Comparison of ENCODE assay signal across 23 cellular contexts in the genomic region with DNA sequence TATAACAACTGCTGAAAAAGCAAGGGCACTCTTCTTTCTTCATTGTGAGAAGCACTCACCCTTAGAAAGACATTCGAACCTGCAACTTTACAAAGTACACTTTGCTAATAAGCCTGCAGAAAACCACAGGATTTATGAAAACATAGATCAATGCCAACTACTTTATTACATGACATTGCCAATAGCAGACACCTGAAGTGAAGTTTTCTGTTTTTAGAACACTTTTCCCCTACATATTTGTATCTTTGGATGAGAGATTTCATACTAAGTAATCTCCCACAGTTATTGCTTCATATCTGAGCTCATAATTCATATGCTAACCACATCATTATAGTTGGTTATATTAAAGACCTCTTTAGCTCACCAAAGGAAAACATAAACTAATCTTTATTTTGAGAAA.
DNase-seq lines count a peak whose midpoint lies in the region; ATAC-seq and TF ChIP-seq lines count a peak whose summit lies in the region.
"Had no signal": no experiment of that assay in that cellular context is flagged by ENCODE, and none has a peak within 500 bp of the region (broad histone marks: within the 10 kb centered on the region; RNA-seq: fewer than 3 reads in every experiment).

No MANE protein-coding gene starts in this region.

- no peak for ATAC-seq in HG03457 (IDR thresholded peaks at IDR 0.05; ENCODE audit: unreplicated experiment)
- ATAC-seq: HCT116, HepG2, K562, Panc1 had no signal

- TF ChIP-seq CTCF in AG09309 (IDR thresholded peaks at IDR 0.05; ENCODE audit: control insufficient read depth, insufficient read depth, low read depth, low read length, missing control alignments) (no peak), fibroblast of pulmonary artery (IDR thresholded peaks at IDR 0.05; ENCODE audit: low read length, missing control alignments) (no peak), retinal pigment epithelial cell (conservative IDR thresholded peaks at IDR 0.05; ENCODE audit: low read depth, low read length) (no peak)

- peak; percentile 28 for DNase-seq in AG09309 (ENCODE audit: low read depth)
- DNase-seq in OCI-M1 (lab: John Stamatoyannopoulos, UW): peak; percentile 30
- peak; percentile 6 for DNase-seq in fibroblast of pulmonary artery (ENCODE audit: low read depth)
- DNase-seq in retinal pigment epithelial cell (ENCODE audit: low read depth): peak; percentile 22
- DNase-seq in NCI-H1105 treated with DMSO at 0.1 percent for 48 hours (lab: John Stamatoyannopoulos, UW): no peak
- no peak for DNase-seq in NOMO-1 treated with dmso at 0.1 percent for 144 hours (lab: John Stamatoyannopoulos, UW; ENCODE audit: unreplicated experiment)
- DNase-seq: AML-193; CD4-positive, alpha-beta T cell; DMS53; EL; GDM1; Kasumi-1; NCI-H1105; NCI-H146; NCI-H1930; NCI-H526 treated with DMSO at 0.1 percent for 48 hours; SHP77 treated with DMSO at 0.1 percent for 48 hours had no signal

- no peak overlapping the region for H3K4me3 ChIP-seq in AG09309 (ENCODE audit: control insufficient read depth, low read depth, low read length)
- H3K4me3 ChIP-seq in fibroblast of pulmonary artery (replicated peaks; ENCODE audit: low read depth, low read length): no peak overlapping the region
- H3K4me3 ChIP-seq in retinal pigment epithelial cell (ENCODE audit: low read length): no peak overlapping the region
- H3K4me3 ChIP-seq: BLaER1 treated with 17β-estradiol and CSF1 and Interleukin-3, amounts not matched to agents 10 nM and 100 nM; K562 had no signal

Comparison
In these comparisons a context has a peak if more than half of its experiments do, and no peak if none do; other contexts are left out.
1. DNase-seq: peak in AG09309 (single experiment), OCI-M1 (single experiment), fibroblast of pulmonary artery (single experiment) and retinal pigment epithelial cell (single experiment); none in NCI-H1105 treated with DMSO at 0.1 percent for 48 hours (single experiment) and NOMO-1 treated with dmso at 0.1 percent for 144 hours (single experiment).